In the genomic region with DNA sequence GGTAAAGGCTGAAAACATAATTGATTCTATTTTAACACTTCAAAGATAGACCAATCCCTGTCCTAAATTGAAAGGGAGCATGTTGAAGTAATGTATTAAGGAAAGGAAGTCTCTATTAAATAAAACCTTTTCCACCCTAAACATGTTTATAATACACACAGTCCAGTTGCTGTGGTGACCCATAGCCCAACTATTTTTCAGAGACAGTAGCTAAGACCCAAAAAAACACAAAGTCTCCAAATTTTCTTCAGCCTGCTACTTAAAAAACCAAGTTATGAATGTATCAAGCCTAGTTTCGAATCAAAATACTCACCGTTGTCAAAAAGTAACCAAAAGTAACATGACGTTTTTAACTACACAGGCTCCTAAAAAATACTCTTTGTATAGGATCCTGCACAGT, we compare ENCODE assay signal across 7 cellular contexts. TPM values are rescaled to one million over a fixed set of nuclear protein-coding genes. Genes with fewer than 3 reads are reported as not detected.
DNase-seq lines count a peak whose midpoint lies in the region; ATAC-seq and TF ChIP-seq lines count a peak whose summit lies in the region.

No MANE protein-coding gene starts in this region.

- TF ChIP-seq CTCF in HL-60 (IDR thresholded peaks at IDR 0.05; ENCODE audit: insufficient read depth, low read length), result no peak

- H3K4me1 ChIP-seq in right cardiac atrium (ENCODE audit: control insufficient read depth, insufficient read depth, low read length), result no peaks in the 10 kb centered on the region

- H3K27me3 Mint-ChIP-seq in activated CD4-positive, alpha-beta memory T cell treated with anti-CD3 and anti-CD28 coated beads for 36 hours, result no peaks in the 10 kb centered on the region
- H3K27me3 Mint-ChIP-seq in stimulated activated naive B cell treated with anti-CD40 and anti-IgM and Interleukin-4, amounts not matched to agents 10 μg/mL and 1 μg/mL and 100 μg/mL, for 72 hours, result no peaks in the 10 kb centered on the region

- H3K9me3 Mint-ChIP-seq in activated CD4-positive, alpha-beta memory T cell treated with anti-CD3 and anti-CD28 coated beads for 36 hours, result no peaks in the 10 kb centered on the region
- no peaks in the 10 kb centered on the region for H3K9me3 Mint-ChIP-seq in stimulated activated naive B cell treated with anti-CD40 and anti-IgM and Interleukin-4, amounts not matched to agents 10 μg/mL and 1 μg/mL and 100 μg/mL, for 72 hours

- CTCF ChIA-PET in activated CD4-positive, alpha-beta memory T cell treated with anti-CD3 and anti-CD28 coated beads for 36 hours (lab: Charles Lee), result interaction anchor here (1.6 to 10.7 kb wide), 4 partner anchors 28 to 101 kb away, joined by 7 to 316 read pairs (median 12); no protein-coding TSS in a partner anchor

- H3K27ac ChIP-seq in HL-60 (replicated peaks), result peak overlapping the region; percentile 80
- H3K27ac ChIP-seq in right cardiac atrium (ENCODE audit: low read length), result no peak overlapping the region

- H3K27ac Mint-ChIP-seq in activated CD4-positive, alpha-beta memory T cell treated with anti-CD3 and anti-CD28 coated beads for 36 hours, result peak overlapping the region; percentile 90
- H3K27ac Mint-ChIP-seq in stimulated activated naive B cell treated with anti-CD40 and anti-IgM and Interleukin-4, amounts not matched to agents 10 μg/mL and 1 μg/mL and 100 μg/mL, for 72 hours, result peak overlapping the region; percentile 97

- H3K4me3 ChIP-seq in HL-60 (replicated peaks; ENCODE audit: insufficient read depth, low read length) (peak overlapping the region; percentile 69), right cardiac atrium (ENCODE audit: low read length) (peak overlapping the region; percentile 100)

- POLR2A ChIA-PET in activated CD4-positive, alpha-beta memory T cell treated with anti-CD3 and anti-CD28 coated beads for 36 hours (lab: Charles Lee), result interaction anchor here (1.0 to 5.1 kb wide), 4 partner anchors 37 to 142 kb away, joined by 3 to 78 read pairs (median 10); a partner anchor contains a TSS

- H3K9me3 ChIP-seq in right cardiac atrium (ENCODE audit: control insufficient read depth, low read length), result no peaks in the 10 kb centered on the region

- 20% methylated on average over 3 of the region's 3 CpGs for WGBS in right cardiac atrium

- peaks cover 47% of the 10 kb centered on the region for H3K4me1 Mint-ChIP-seq in activated CD4-positive, alpha-beta memory T cell treated with anti-CD3 and anti-CD28 coated beads for 36 hours (ENCODE audit: low read depth)
- peaks cover 17 to 52% of the 10 kb centered on the region in 2 donors for H3K4me1 Mint-ChIP-seq in stimulated activated naive B cell treated with anti-CD40 and anti-IgM and Interleukin-4, amounts not matched to agents 10 μg/mL and 1 μg/mL and 100 μg/mL, for 72 hours

- DNase-seq in HL-60 (ENCODE audit: low read depth in 1 of 2, low spot score in 1 of 2) (no peak), right cardiac atrium (no peak), nucleus accumbens (lab: John Stamatoyannopoulos, UW) (no peak), COLO668 (lab: John Stamatoyannopoulos, UW; ENCODE audit: unreplicated experiment) (no peak)
- no peak for DNase-seq in activated CD4-positive, alpha-beta memory T cell treated with anti-CD3 and anti-CD28 coated beads for 36 hours
- DNase-seq in stimulated activated naive B cell treated with anti-CD40 and anti-IgM and Interleukin-4, amounts not matched to agents 10 μg/mL and 1 μg/mL and 100 μg/mL, for 72 hours, result no peak
- DNase-seq in stimulated activated CD4-positive, alpha-beta T cell treated with anti-CD3 and anti-CD28 coated beads, Interleukin-15, amount 100 ng/mL, for 24 hours, result no peak

- H3K27me3 ChIP-seq in HL-60 (ENCODE audit: insufficient read depth, poor library complexity, severe bottlenecking), result no peaks in the 10 kb centered on the region
- no peaks in the 10 kb centered on the region for H3K27me3 ChIP-seq in right cardiac atrium (ENCODE audit: control insufficient read depth, insufficient read depth)

- ATAC-seq in right cardiac atrium, result no peak
- no peak for ATAC-seq in stimulated activated naive B cell treated with anti-CD40 and anti-IgM and Interleukin-4, amounts not matched to agents 10 μg/mL and 1 μg/mL and 100 μg/mL, for 72 hours (replicated peaks)

- intact Hi-C loops in activated CD4-positive, alpha-beta memory T cell treated with anti-CD3 and anti-CD28 coated beads for 36 hours (cut with micrococcal nuclease), result loop anchor here (2.0 to 5.0 kb wide), 5 partner anchors 19 to 508 kb away; a partner anchor contains a TSS
- intact Hi-C loops in right cardiac atrium (cut with DNase I), result loop anchor here in 3 of 4 donors (5.0 to 10.0 kb wide), 3 partner anchors 33 to 95 kb away; no protein-coding TSS in a partner anchor

- H3K4me3 Mint-ChIP-seq in activated CD4-positive, alpha-beta memory T cell treated with anti-CD3 and anti-CD28 coated beads for 36 hours, result peak overlapping the region; percentile 85
- peak overlapping the region; percentile 84 to 90 for H3K4me3 Mint-ChIP-seq in stimulated activated naive B cell treated with anti-CD40 and anti-IgM and Interleukin-4, amounts not matched to agents 10 μg/mL and 1 μg/mL and 100 μg/mL, for 72 hours

- H3K36me3 Mint-ChIP-seq in activated CD4-positive, alpha-beta memory T cell treated with anti-CD3 and anti-CD28 coated beads for 36 hours, result peaks cover 18% of the 10 kb centered on the region
- peaks cover 12 to 14% of the 10 kb centered on the region in 2 donors for H3K36me3 Mint-ChIP-seq in stimulated activated naive B cell treated with anti-CD40 and anti-IgM and Interleukin-4, amounts not matched to agents 10 μg/mL and 1 μg/mL and 100 μg/mL, for 72 hours

RNA-seq across cellular contexts. Expression of a gene that starts 1.6 kb away (rescaled TPM):
- total RNA-seq in activated CD4-positive, alpha-beta memory T cell treated with anti-CD3 and anti-CD28 coated beads for 36 hours, result 10 to 100 TPM; 60.7 to 65.8 TPM
- total RNA-seq in right cardiac atrium, result 10 to 100 TPM; 39.7 to 45.0 (median 43.2) TPM
- 6.3 TPM for polyA plus RNA-seq in right cardiac atrium

RNA-seq across cellular contexts. Expression of a gene that starts 50.1 kb away (rescaled TPM):
- total RNA-seq in activated CD4-positive, alpha-beta memory T cell treated with anti-CD3 and anti-CD28 coated beads for 36 hours, result under 1 TPM; 0.55 to 0.56 TPM
- 1 to 10 TPM; 1.5 to 3.6 (median 2.6) TPM for total RNA-seq in right cardiac atrium
- polyA plus RNA-seq in right cardiac atrium, result 1.5 TPM
